Comparison of ENCODE assay signal across 28 cellular contexts in genomic region chr13:98697833-98698232, GRCh38. TPM values are rescaled to one million over a fixed set of nuclear protein-coding genes. Genes with fewer than 3 reads are reported as not detected.
A peak's percentile ranks its signal among the peaks of the same experiment; 100 is the strongest.
DNase-seq lines count a peak whose midpoint lies in the region; ATAC-seq, FAIRE-seq and TF ChIP-seq lines count a peak whose summit lies in the region.
"Had no signal": no experiment of that assay in that cellular context is flagged by ENCODE, and none has a peak within 500 bp of the region (broad histone marks: within the 10 kb centered on the region; RNA-seq: fewer than 3 reads in every experiment).

No MANE protein-coding gene starts in this region.

- H3K4me2 ChIP-seq in keratinocyte (ENCODE audit: control insufficient read depth, extremely low read depth, insufficient read depth, low read depth, low read length) = peak overlapping the region; percentile 56
- H3K4me2 ChIP-seq: PC-9, SK-N-SH had no signal

- TF ChIP-seq POLR2A in H54 (IDR thresholded peaks at IDR 0.05; ENCODE audit: low read depth, low read length) = no peak

- no peak overlapping the region for H3K9ac ChIP-seq in keratinocyte (ENCODE audit: control insufficient read depth, extremely low read depth, insufficient read depth, low read length)
- H3K9ac ChIP-seq: SK-N-SH had no signal

- H3K9me3 ChIP-seq in keratinocyte (ENCODE audit: control insufficient read depth, low read depth, low read length) = no peaks in the 10 kb centered on the region
- no peaks in the 10 kb centered on the region for H3K9me3 ChIP-seq in neuron (ENCODE audit: low read length)
- H3K9me3 ChIP-seq: SK-N-SH had no signal

- H2AFZ ChIP-seq in keratinocyte (ENCODE audit: control insufficient read depth, low read length) (peak overlapping the region; percentile 49), neuron (ENCODE audit: low read depth, low read length) (peak overlapping the region; percentile 67)
- H2AFZ ChIP-seq: PC-9 had no signal

- no peak for ATAC-seq in HG03097 (IDR thresholded peaks at IDR 0.05; ENCODE audit: low FRiP score, unreplicated experiment)

- H3K27me3 ChIP-seq in keratinocyte (ENCODE audit: control insufficient read depth, extremely low read depth, insufficient read depth, low read length) = no peaks in the 10 kb centered on the region
- H3K27me3 ChIP-seq in neuron (ENCODE audit: insufficient read depth, low read length) = peaks cover 2% of the 10 kb centered on the region

- dilution Hi-C loops in keratinocyte (cut with MboI; ENCODE audit: extremely low pct_ligation_motif_present, low sequenced_read_pairs) = no loop called here

- H3K27ac ChIP-seq in keratinocyte (ENCODE audit: control insufficient read depth, insufficient read depth, low read length) = no peak overlapping the region
- H3K27ac ChIP-seq: HL-60, PC-9 had no signal

- H3K79me2 ChIP-seq in keratinocyte (ENCODE audit: control insufficient read depth, insufficient read depth, low read length) = no peaks in the 10 kb centered on the region

- no peaks in the 10 kb centered on the region for H3K36me3 ChIP-seq in keratinocyte (ENCODE audit: control insufficient read depth in 2 of 2, extremely low read depth in 1 of 2, insufficient read depth in 2 of 2, low read length in 2 of 2)
- no peaks in the 10 kb centered on the region for H3K36me3 ChIP-seq in neuron (ENCODE audit: insufficient read depth, low read length)

- peak; percentile 67 for FAIRE-seq in H54 (lab: Jason Lieb, UNC)
- no peak for FAIRE-seq in keratinocyte (lab: Jason Lieb, UNC)
- FAIRE-seq: H1 had no signal

- H3K9me1 ChIP-seq in keratinocyte (ENCODE audit: control insufficient read depth, extremely low read depth, insufficient read depth, low read length) = no peaks in the 10 kb centered on the region

- intact Hi-C loops in posterior vena cava (cut with DNase I) = no loop called here

- no peak for TF ChIP-seq CTCF in keratinocyte (optimal IDR thresholded peaks at IDR 0.05 in 1 of 3, IDR thresholded peaks at IDR 0.05 in 1 of 3, conservative IDR thresholded peaks at IDR 0.05 in 1 of 3; ENCODE audit: extremely low read depth in 1 of 3, insufficient read depth in 2 of 3, low read length in 3 of 3)

- no peak overlapping the region for H3K4me3 ChIP-seq in keratinocyte (ENCODE audit: control insufficient read depth in 2 of 3, extremely low read depth in 1 of 3, insufficient read depth in 2 of 3, low read depth in 1 of 3, low read length in 3 of 3)
- no peak overlapping the region for H3K4me3 ChIP-seq in neuron (ENCODE audit: low read length)
- H3K4me3 ChIP-seq: PC-9 had no signal

- H4K20me1 ChIP-seq in keratinocyte (ENCODE audit: control insufficient read depth, extremely low read depth, insufficient read depth, low read length) = no peaks in the 10 kb centered on the region

- no peaks in the 10 kb centered on the region for H3K4me1 ChIP-seq in keratinocyte (ENCODE audit: control insufficient read depth, extremely low read depth, insufficient read depth, low read length)
- H3K4me1 ChIP-seq in neuron (ENCODE audit: insufficient read depth, low read length) = peaks cover 5% of the 10 kb centered on the region

- DNase-seq in H54 (ENCODE audit: insufficient read length, low spot score) (no peak), NCI-H2227 (lab: John Stamatoyannopoulos, UW; ENCODE audit: unreplicated experiment) (peak; percentile 70), keratinocyte (ENCODE audit: low read depth, low spot score) (no peak), GDM1 (lab: John Stamatoyannopoulos, UW) (no peak), posterior vena cava (ENCODE audit: low spot score) (no peak), HPDE6-E6E7 (ENCODE audit: extremely low spot score) (no peak)
- DNase-seq: 8988T; AML-193; C1 segment of cervical spinal cord; Calu3; CD8-positive, alpha-beta memory T cell; DMS153; KBM-7; NCI-H1092; NCI-H1436 treated with DMSO at 0.1 percent for 48 hours; NCI-H2029 treated with DMSO at 0.1 percent for 48 hours; NCI-H510A; NCI-H748 treated with DMSO at 0.1 percent for 48 hours; PC-9; RPMI8226; SHP77; SK-N-SH had no signal

RNA-seq across cellular contexts. Expression of gene SLC15A1, which starts 54.6 kb away (rescaled TPM):
- polyA plus RNA-seq in keratinocyte = 0.10 to 0.25 TPM (median 0.13 TPM) in 3 replicates
- polyA plus RNA-seq in keratinocyte (2011; ENCODE audit: low read depth) = 2.6 TPM
- polyA plus RNA-seq in keratinocyte (2011; cell fraction: cytosol; rRNA removed) = 0.12 TPM in 1 of 2 replicates, not detected in the other
- 0.55 and 1.1 TPM in 2 replicates for polyA plus RNA-seq in keratinocyte (2011; cell fraction: nucleus; rRNA removed)
- polyA plus RNA-seq in keratinocyte (2012; ENCODE audit: low replicate concordance) = 0.22 and 6.4 TPM in 2 replicates
- 0.35 to 0.56 TPM in 2 of 3 replicates, not detected in the other for polyA minus RNA-seq in keratinocyte
- polyA minus RNA-seq in keratinocyte (2011; cell fraction: cytosol; rRNA and poly(A)+ RNA removed) = not detected
- 0.93 and 1.4 TPM in 2 replicates for polyA minus RNA-seq in keratinocyte (2011; cell fraction: nucleus; rRNA and poly(A)+ RNA removed)
- under 1 TPM in 1 of 2 donors, not detected in 1; 0.19 TPM for total RNA-seq in posterior vena cava
- total RNA-seq: CD8-positive, alpha-beta memory T cell; G401; HT1080 had no signal
- polyA plus RNA-seq: CD8-positive, alpha-beta memory T cell; SK-N-SH had no signal
